In the genomic region with DNA sequence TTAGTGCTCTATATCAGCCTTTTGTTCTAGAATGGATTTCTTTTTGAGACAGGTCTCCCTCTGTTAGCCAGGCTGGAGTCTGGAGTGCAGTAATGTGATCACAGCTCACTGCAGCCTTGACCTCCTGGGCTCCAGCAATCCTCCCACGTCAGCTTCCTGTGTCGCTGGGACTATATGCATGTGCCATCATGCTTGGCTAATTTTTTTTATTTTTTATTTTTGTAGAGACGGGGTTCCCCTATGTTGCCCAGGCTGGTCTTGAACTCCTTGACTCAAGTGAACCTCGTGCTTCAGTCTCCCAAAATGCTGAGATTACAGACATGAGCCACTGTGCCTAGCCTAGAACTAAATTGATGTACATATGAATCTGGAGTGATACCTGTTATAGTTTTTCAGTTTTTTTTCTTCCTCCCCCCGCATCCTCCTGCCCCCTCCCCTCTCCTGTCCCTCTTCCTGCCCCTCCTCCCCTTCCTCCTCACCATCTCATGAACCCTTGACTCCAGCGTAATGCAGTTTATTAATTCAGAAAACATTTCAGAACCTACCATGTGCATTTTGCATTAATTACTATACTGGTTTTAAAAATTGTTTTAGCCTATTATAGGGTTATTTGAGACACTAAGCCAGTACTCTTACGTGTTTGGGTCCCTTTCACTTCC, we compare ENCODE assay signal across 1 cellular context.
TF ChIP-seq lines count a peak whose summit lies in the region.

No MANE protein-coding gene starts in this region.

TF ChIP-seq in HepG2, 621 proteins besides CTCF, POLR2A, EP300 and RAD21:
- TF ChIP-seq NR2F1 (CRISPR knock-in tag; IDR thresholded peaks at IDR 0.05) (peak in 1 of 2 experiments; percentile 46; a peak in 1 of 4 replicates), NFRKB (IDR thresholded peaks at IDR 0.05) (no peak), ZNF292 (CRISPR knock-in tag; IDR thresholded peaks at IDR 0.05; ENCODE audit: borderline replicate concordance, low read depth) (peak; percentile 45; the same call in 1 of the 2 replicates), ETV5 (CRISPR knock-in tag; IDR thresholded peaks at IDR 0.05; ENCODE audit: borderline replicate concordance) (peak; percentile 46; the same call in 1 of the 2 replicates), FOXM1 (CRISPR knock-in tag; IDR thresholded peaks at IDR 0.05) (no peak), ZNF333 (CRISPR knock-in tag; IDR thresholded peaks at IDR 0.05; ENCODE audit: borderline replicate concordance) (no peak), SALL1 (CRISPR knock-in tag; IDR thresholded peaks at IDR 0.05) (0 out of 2 replicates have a peak, but pooled peaks have one; percentile 12), KMT2A (CRISPR knock-in tag; IDR thresholded peaks at IDR 0.05) (no peak), ZNF598 (CRISPR knock-in tag; IDR thresholded peaks at IDR 0.05; ENCODE audit: borderline replicate concordance) (no peak), SAP130 (CRISPR knock-in tag; IDR thresholded peaks at IDR 0.05; ENCODE audit: low read depth) (peak; percentile 32; the same call in 1 of the 2 replicates), FOXA3 (CRISPR knock-in tag; IDR thresholded peaks at IDR 0.05) (no peak), NR2F6 (IDR thresholded peaks at IDR 0.05) (peak; percentile 11; the same call in 1 of the 2 replicates), NR2F6 (CRISPR knock-in tag; IDR thresholded peaks at IDR 0.05) (peak; percentile 73), NCOA2 (CRISPR knock-in tag; IDR thresholded peaks at IDR 0.05) (0 out of 2 replicates have a peak, but pooled peaks have one; percentile 17), RARA (CRISPR knock-in tag; IDR thresholded peaks at IDR 0.05) (peak; percentile 60), BCL6 (CRISPR knock-in tag; IDR thresholded peaks at IDR 0.05) (no peak), DR1 (CRISPR knock-in tag; IDR thresholded peaks at IDR 0.05) (no peak)
- TF ChIP-seq, protein P1, sequence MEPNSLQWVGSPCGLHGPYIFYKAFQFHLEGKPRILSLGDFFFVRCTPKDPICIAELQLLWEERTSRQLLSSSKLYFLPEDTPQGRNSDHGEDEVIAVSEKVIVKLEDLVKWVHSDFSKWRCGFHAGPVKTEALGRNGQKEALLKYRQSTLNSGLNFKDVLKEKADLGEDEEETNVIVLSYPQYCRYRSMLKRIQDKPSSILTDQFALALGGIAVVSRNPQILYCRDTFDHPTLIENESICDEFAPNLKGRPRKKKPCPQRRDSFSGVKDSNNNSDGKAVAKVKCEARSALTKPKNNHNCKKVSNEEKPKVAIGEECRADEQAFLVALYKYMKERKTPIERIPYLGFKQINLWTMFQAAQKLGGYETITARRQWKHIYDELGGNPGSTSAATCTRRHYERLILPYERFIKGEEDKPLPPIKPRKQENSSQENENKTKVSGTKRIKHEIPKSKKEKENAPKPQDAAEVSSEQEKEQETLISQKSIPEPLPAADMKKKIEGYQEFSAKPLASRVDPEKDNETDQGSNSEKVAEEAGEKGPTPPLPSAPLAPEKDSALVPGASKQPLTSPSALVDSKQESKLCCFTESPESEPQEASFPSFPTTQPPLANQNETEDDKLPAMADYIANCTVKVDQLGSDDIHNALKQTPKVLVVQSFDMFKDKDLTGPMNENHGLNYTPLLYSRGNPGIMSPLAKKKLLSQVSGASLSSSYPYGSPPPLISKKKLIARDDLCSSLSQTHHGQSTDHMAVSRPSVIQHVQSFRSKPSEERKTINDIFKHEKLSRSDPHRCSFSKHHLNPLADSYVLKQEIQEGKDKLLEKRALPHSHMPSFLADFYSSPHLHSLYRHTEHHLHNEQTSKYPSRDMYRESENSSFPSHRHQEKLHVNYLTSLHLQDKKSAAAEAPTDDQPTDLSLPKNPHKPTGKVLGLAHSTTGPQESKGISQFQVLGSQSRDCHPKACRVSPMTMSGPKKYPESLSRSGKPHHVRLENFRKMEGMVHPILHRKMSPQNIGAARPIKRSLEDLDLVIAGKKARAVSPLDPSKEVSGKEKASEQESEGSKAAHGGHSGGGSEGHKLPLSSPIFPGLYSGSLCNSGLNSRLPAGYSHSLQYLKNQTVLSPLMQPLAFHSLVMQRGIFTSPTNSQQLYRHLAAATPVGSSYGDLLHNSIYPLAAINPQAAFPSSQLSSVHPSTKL (CRISPR knock-in tag; IDR thresholded peaks at IDR 0.05) = 0 out of 2 replicates have a peak, but pooled peaks have one; percentile 29
- TF ChIP-seq, protein P2, sequence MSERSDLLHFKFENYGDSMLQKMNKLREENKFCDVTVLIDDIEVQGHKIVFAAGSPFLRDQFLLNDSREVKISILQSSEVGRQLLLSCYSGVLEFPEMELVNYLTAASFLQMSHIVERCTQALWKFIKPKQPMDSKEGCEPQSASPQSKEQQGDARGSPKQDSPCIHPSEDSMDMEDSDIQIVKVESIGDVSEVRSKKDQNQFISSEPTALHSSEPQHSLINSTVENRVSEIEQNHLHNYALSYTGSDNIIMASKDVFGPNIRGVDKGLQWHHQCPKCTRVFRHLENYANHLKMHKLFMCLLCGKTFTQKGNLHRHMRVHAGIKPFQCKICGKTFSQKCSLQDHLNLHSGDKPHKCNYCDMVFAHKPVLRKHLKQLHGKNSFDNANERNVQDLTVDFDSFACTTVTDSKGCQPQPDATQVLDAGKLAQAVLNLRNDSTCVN (CRISPR knock-in tag; IDR thresholded peaks at IDR 0.05; ENCODE audit: borderline replicate concordance) = peak; percentile 87; the same call in 1 of the 2 replicates
- TF ChIP-seq, protein P3, sequence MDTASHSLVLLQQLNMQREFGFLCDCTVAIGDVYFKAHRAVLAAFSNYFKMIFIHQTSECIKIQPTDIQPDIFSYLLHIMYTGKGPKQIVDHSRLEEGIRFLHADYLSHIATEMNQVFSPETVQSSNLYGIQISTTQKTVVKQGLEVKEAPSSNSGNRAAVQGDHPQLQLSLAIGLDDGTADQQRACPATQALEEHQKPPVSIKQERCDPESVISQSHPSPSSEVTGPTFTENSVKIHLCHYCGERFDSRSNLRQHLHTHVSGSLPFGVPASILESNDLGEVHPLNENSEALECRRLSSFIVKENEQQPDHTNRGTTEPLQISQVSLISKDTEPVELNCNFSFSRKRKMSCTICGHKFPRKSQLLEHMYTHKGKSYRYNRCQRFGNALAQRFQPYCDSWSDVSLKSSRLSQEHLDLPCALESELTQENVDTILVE (CRISPR knock-in tag; IDR thresholded peaks at IDR 0.05) = no peak
- TF ChIP-seq, protein P4, sequence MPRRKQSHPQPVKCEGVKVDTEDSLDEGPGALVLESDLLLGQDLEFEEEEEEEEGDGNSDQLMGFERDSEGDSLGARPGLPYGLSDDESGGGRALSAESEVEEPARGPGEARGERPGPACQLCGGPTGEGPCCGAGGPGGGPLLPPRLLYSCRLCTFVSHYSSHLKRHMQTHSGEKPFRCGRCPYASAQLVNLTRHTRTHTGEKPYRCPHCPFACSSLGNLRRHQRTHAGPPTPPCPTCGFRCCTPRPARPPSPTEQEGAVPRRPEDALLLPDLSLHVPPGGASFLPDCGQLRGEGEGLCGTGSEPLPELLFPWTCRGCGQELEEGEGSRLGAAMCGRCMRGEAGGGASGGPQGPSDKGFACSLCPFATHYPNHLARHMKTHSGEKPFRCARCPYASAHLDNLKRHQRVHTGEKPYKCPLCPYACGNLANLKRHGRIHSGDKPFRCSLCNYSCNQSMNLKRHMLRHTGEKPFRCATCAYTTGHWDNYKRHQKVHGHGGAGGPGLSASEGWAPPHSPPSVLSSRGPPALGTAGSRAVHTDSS (CRISPR knock-in tag; conservative IDR thresholded peaks at IDR 0.05) = no peak
